ENCODE assay signal across 1 cellular context in the genomic region with DNA sequence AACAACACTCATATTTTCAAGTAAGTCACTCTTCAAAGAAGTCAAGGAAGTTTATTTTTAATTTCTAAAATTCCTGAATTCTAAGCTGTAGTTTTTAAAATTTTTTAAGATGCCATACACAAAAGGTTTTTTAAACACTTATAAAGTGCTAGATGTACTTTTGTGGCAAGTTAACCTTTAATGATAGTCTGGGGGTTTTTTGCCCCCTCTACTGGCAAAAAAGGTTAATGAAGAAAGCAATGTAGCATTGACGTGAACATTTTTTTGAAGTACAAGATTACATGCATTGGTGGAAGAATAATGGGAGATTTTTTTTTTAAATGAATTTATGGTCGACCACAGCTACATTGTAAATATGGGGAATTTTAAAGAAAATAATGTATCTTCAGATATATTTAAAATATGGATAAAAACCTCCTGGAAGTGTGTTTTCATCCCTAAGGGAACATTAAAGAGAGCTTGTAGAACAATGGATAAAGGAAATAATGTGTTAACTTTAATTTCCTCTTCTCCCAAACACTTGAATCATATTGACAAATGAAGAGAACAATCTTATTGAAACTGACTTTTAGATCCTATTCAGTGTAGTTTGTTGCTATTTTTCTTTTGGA.
TF ChIP-seq lines count a peak whose summit lies in the region.

No MANE protein-coding gene starts in this region.

TF ChIP-seq in GM23338, 12 proteins besides CTCF, POLR2A, EP300 and RAD21 (continued from another document):
- TF ChIP-seq ZNF462 (CRISPR knock-in tag; IDR thresholded peaks at IDR 0.05) (no peak), EZH2 (IDR thresholded peaks at IDR 0.05; ENCODE audit: low read depth, unreplicated experiment) (no peak), CREB1 (CRISPR knock-in tag; IDR thresholded peaks at IDR 0.05; ENCODE audit: low read depth) (no peak), EZH2phosphoT487 (IDR thresholded peaks at IDR 0.05; ENCODE audit: unreplicated experiment) (no peak), POLR2AphosphoS5 (IDR thresholded peaks at IDR 0.05; ENCODE audit: low read depth) (no peak)
